Comparison of ENCODE assay signal across 8 cellular contexts in the genomic region with DNA sequence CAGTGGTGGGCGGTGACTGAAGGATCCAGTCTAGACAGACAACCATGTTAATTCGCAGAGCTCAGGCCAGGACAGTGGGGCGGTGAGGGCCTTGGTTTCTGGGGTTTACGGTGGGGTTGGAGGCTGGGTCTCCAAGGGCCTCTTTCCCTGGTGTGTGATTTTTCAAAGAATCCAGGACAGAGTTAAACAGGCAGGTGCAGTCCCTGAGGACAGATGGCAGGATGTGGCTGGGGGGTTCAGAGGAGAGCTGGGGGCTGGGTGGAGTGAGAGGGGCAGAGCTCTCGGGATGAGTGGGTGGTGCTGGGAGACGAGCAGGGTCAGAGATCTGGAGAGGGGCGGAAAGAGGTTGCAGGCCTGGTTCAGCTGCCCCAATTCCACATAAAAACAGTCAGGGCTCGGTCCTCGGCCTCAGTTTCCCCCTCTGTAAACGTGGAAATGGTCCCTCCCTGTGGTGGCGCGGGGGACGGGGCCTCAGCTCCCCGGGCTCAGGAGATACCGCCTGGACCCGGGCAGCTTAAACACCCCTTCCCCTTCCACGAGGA.
DNase-seq lines count a peak whose midpoint lies in the region; ATAC-seq, FAIRE-seq and TF ChIP-seq lines count a peak whose summit lies in the region.

No MANE protein-coding gene starts in this region.

- no peaks in the 10 kb centered on the region for H3K27me3 ChIP-seq in AG04450 (ENCODE audit: control insufficient read depth, insufficient read depth, low read length)
- no peaks in the 10 kb centered on the region for H3K27me3 ChIP-seq in GM12878 (replicated peaks in 1 of 2; ENCODE audit: control insufficient read depth in 2 of 2, insufficient read depth in 2 of 2, low read length in 1 of 2)

- H3K27ac ChIP-seq in AG04450 (ENCODE audit: low read depth, low read length): no peak overlapping the region
- no peak overlapping the region for H3K27ac ChIP-seq in GM12878 (ENCODE audit: control insufficient read depth, insufficient read depth)
- no peak overlapping the region for H3K27ac ChIP-seq in mesodermal cell (ENCODE audit: low read depth, low read length, severe bottlenecking)

- RAD21 ChIA-PET in GM12878 (lab: Charles Lee; ENCODE audit: unreplicated experiment): interaction anchor here (0.6 to 2.5 kb wide), 36 partner anchors 9 to 1150 kb away, joined by 3 to 26 read pairs (median 4); no protein-coding TSS in a partner anchor

- H3K4me2 ChIP-seq in GM12878 (ENCODE audit: control insufficient read depth, insufficient read depth): peak overlapping the region; percentile 98

- CTCF ChIA-PET in AG04450 (lab: Charles Lee): interaction anchor here (0.6 to 3.2 kb wide), 34 partner anchors 9 to 1085 kb away, joined by 3 to 19 read pairs (median 3); no protein-coding TSS in a partner anchor
- CTCF ChIA-PET in GM12878 (lab: Yijun Ruan, JAX): interaction anchor here (0.6 to 3.4 kb wide), 49 partner anchors 8 to 1150 kb away, joined by 3 to 34 read pairs (median 3); no protein-coding TSS in a partner anchor

- FAIRE-seq in GM12878 (lab: Jason Lieb, UNC): no peak

- 19% methylated on average over 17 of the region's 17 CpGs for WGBS in GM12878 (ENCODE audit: insufficient coverage, insufficient replicate concordance, low lambda C conversion rate, missing lambda C conversion rate)
- WGBS in mesodermal cell (ENCODE audit: insufficient coverage in 2 of 2), 2 experiments: 54 to 78% methylated on average over 11 to 13 of the region's 17 CpGs

- TF ChIP-seq RAD21 in GM12878 (IDR thresholded peaks at IDR 0.05; ENCODE audit: insufficient read depth, low read depth, low read length): no peak

- H3K4me1 ChIP-seq in GM12878 (ENCODE audit: control insufficient read depth, insufficient read depth, low read length): peaks cover 10% of the 10 kb centered on the region
- H3K4me1 ChIP-seq in mesodermal cell (ENCODE audit: control insufficient read depth, insufficient read depth, low read length, poor library complexity, severe bottlenecking): peaks cover 13% of the 10 kb centered on the region

- H3K36me3 ChIP-seq in GM12878 (ENCODE audit: control insufficient read depth in 2 of 2, insufficient read depth in 2 of 2, low read length in 1 of 2) (no peaks in the 10 kb centered on the region), mesodermal cell (ENCODE audit: control insufficient read depth, insufficient read depth, low read length) (no peaks in the 10 kb centered on the region)

- in situ Hi-C loops in GM12878 (cut with MboI): loop anchor here (5.0 kb wide), 3 partner anchors 825 to 1070 kb away; no protein-coding TSS in a partner anchor

- H3K9ac ChIP-seq in GM12878 (ENCODE audit: control insufficient read depth, insufficient read depth, low read length): peak overlapping the region; percentile 35

- H3K9me3 ChIP-seq in AG04450 (ENCODE audit: control insufficient read depth, insufficient read depth, low read length) (peaks cover 11% of the 10 kb centered on the region), GM12878 (replicated peaks; ENCODE audit: control insufficient read depth, insufficient read depth, low read length) (no peaks in the 10 kb centered on the region; the same call in 2 of the 3 replicates), mesodermal cell (ENCODE audit: control insufficient read depth, low read length) (no peaks in the 10 kb centered on the region)

- no peak for TF ChIP-seq CTCF in AG04450 (IDR thresholded peaks at IDR 0.05; ENCODE audit: low read depth, low read length)
- no peak for TF ChIP-seq CTCF in GM12878 (IDR thresholded peaks at IDR 0.05 in 2 of 3, conservative IDR thresholded peaks at IDR 0.05 in 1 of 3; ENCODE audit: control insufficient read depth in 2 of 3, extremely low read depth in 1 of 3, insufficient read depth in 1 of 3, low read depth in 3 of 3, low read length in 3 of 3)

- H4K20me1 ChIP-seq in GM12878 (ENCODE audit: control insufficient read depth, insufficient read depth): no peaks in the 10 kb centered on the region; the same call in 1 of the 2 replicates

- no peak for TF ChIP-seq POLR2A in GM12878 (IDR thresholded peaks at IDR 0.05; ENCODE audit: low read depth, low read length)

- SMC1A ChIA-PET in GM12878 (lab: Charles Lee; ENCODE audit: uncharacterized antibody, unreplicated experiment): interaction anchor here (0.6 to 2.3 kb wide), 19 partner anchors 8 to 1084 kb away, joined by 3 to 15 read pairs (median 4); no protein-coding TSS in a partner anchor

- peak overlapping the region; percentile 79 for H2AFZ ChIP-seq in GM12878 (ENCODE audit: control insufficient read depth, low read depth, low read length)

- DNase-seq in AG04450 (ENCODE audit: low read depth, low spot score) (no peak), GM12878 (ENCODE audit: low read depth, low spot score) (no peak), NCI-H748 treated with DMSO at 0.1 percent for 48 hours (lab: John Stamatoyannopoulos, UW) (no peak), iPS-NIHi11 (ENCODE audit: low spot score) (no peak), NCI-H226 (no peak)

- intact Hi-C loops in GM12878 (cut with micrococcal nuclease; ENCODE audit: unreplicated experiment): loop anchor here (5.0 kb wide), 2 partner anchors 990 to 1085 kb away; no protein-coding TSS in a partner anchor

- H3K79me2 ChIP-seq in GM12878 (ENCODE audit: control insufficient read depth, insufficient read depth, low read length): no peaks in the 10 kb centered on the region

- POLR2A ChIA-PET in AG04450 (lab: Yijun Ruan, JAX): interaction anchor here (1.1 to 1.3 kb wide), 2 partner anchors 65 to 299 kb away, joined by 3 to 4 read pairs; partner anchors contain the start of gene MAPKAP1
- POLR2A ChIA-PET in GM12878 (lab: Charles Lee): interaction anchor here (0.8 to 0.9 kb wide), 2 partner anchors 151 to 223 kb away, joined by 3 read pairs; no protein-coding TSS in a partner anchor

- BruUV-seq in GM12878 (replicated peaks; lab: Mats Ljungman, UMichigan): no TSS peak

- ATAC-seq in HG02588 (IDR thresholded peaks at IDR 0.05; ENCODE audit: unreplicated experiment) (peak; percentile 15), GM12878 (peak; percentile 43), HG03469 (IDR thresholded peaks at IDR 0.05; ENCODE audit: unreplicated experiment) (no peak)

- TF ChIP-seq EP300 in GM12878 (IDR thresholded peaks at IDR 0.05; ENCODE audit: borderline replicate concordance in 1 of 2, control insufficient read depth in 1 of 2, low read depth in 2 of 2, low read length in 2 of 2): no peak

- H3K4me3 ChIP-seq in AG04450 (ENCODE audit: low read depth, low read length): peak overlapping the region; percentile 60
- peak overlapping the region; percentile 70; the same call in 1 of the 2 replicates for H3K4me3 ChIP-seq in GM12878
- peak overlapping the region; percentile 46 for H3K4me3 ChIP-seq in mesodermal cell (ENCODE audit: extremely low read depth, insufficient read depth, low read length, poor library complexity, severe bottlenecking)

TF ChIP-seq in GM12878, 131 proteins besides CTCF, POLR2A, EP300 and RAD21:
- TF ChIP-seq SRF (IDR thresholded peaks at IDR 0.05; ENCODE audit: low read depth in 2 of 2, low read length in 2 of 2): no peak
- TF ChIP-seq ZNF592 (IDR thresholded peaks at IDR 0.05): no peak
- TF ChIP-seq YY1 (IDR thresholded peaks at IDR 0.05; ENCODE audit: low read depth, low read length): no peak
- no peak for TF ChIP-seq DPF2 (IDR thresholded peaks at IDR 0.05)
- no peak for TF ChIP-seq PML (IDR thresholded peaks at IDR 0.05; ENCODE audit: low read length)
